Comparison of ENCODE assay signal across 1 cellular context in genomic region chr11:105156231-105156630, GRCh38.
TF ChIP-seq lines count a peak whose summit lies in the region.

No MANE protein-coding gene starts in this region.

TF ChIP-seq in HepG2, 621 proteins besides CTCF, POLR2A, EP300 and RAD21:
- TF ChIP-seq ARID5B (CRISPR knock-in tag; IDR thresholded peaks at IDR 0.05) (0 out of 2 replicates have a peak, but pooled peaks have one; percentile 31), FOXA3 (CRISPR knock-in tag; IDR thresholded peaks at IDR 0.05) (0 out of 2 replicates have a peak, but pooled peaks have one; percentile 18), NPAS2 (CRISPR knock-in tag; IDR thresholded peaks at IDR 0.05; ENCODE audit: borderline replicate concordance) (no peak), CEBPG (CRISPR knock-in tag; IDR thresholded peaks at IDR 0.05) (0 out of 2 replicates have a peak, but pooled peaks have one; percentile 24), SOX6 (IDR thresholded peaks at IDR 0.05) (no peak), SOX6 (CRISPR knock-in tag; IDR thresholded peaks at IDR 0.05) (peak; percentile 51; the same call in 1 of the 2 replicates), ZBTB21 (CRISPR knock-in tag; IDR thresholded peaks at IDR 0.05) (peak; percentile 54; the same call in 1 of the 2 replicates), BCL6 (CRISPR knock-in tag; IDR thresholded peaks at IDR 0.05) (0 out of 2 replicates have a peak, but pooled peaks have one; percentile 10), ZNF552 (CRISPR knock-in tag; IDR thresholded peaks at IDR 0.05; ENCODE audit: borderline replicate concordance) (no peak), ZNF644 (CRISPR knock-in tag; IDR thresholded peaks at IDR 0.05; ENCODE audit: low read depth) (0 out of 2 replicates have a peak, but pooled peaks have one; percentile 44), ZKSCAN5 (CRISPR knock-in tag; IDR thresholded peaks at IDR 0.05) (peak; percentile 92), ATF4 (CRISPR knock-in tag; IDR thresholded peaks at IDR 0.05) (peak in 1 of 2 experiments; percentile 47; a peak in 1 of 4 replicates), GATAD2A (CRISPR knock-in tag; IDR thresholded peaks at IDR 0.05) (peak; percentile 46; the same call in 1 of the 2 replicates), ZNF652 (CRISPR knock-in tag; IDR thresholded peaks at IDR 0.05; ENCODE audit: borderline replicate concordance, low read depth) (no peak), ATF3 (CRISPR knock-in tag; IDR thresholded peaks at IDR 0.05) (0 out of 2 replicates have a peak, but pooled peaks have one; percentile 30), SOX13 (IDR thresholded peaks at IDR 0.05) (no peak), SOX13 (CRISPR knock-in tag; conservative IDR thresholded peaks at IDR 0.05 in 1 of 2, IDR thresholded peaks at IDR 0.05 in 1 of 2) (peak in 1 of 2 experiments; percentile 49; a peak in 2 of 4 replicates)
